Comparison of ENCODE assay signal across 36 cellular contexts in genomic region chr11:58807358-58807757, GRCh38. TPM values are rescaled to one million over a fixed set of nuclear protein-coding genes. Genes with fewer than 3 reads are reported as not detected.
"Had no signal": no experiment of that assay in that cellular context is flagged by ENCODE, and none has a peak within 500 bp of the region (broad histone marks: within the 10 kb centered on the region; RNA-seq: fewer than 3 reads in every experiment).

No MANE protein-coding gene starts in this region.

- H3K27ac Mint-ChIP-seq: activated B cell treated with CpG ODN at 0.5 μM for 24 hours; activated CD4-positive, alpha-beta memory T cell treated with anti-CD3 and anti-CD28 coated beads for 36 hours; activated CD4-positive, alpha-beta T cell treated with anti-CD3 and anti-CD28 coated beads, Interleukin-2, amount 10 ng/mL, durations not matched to agents 24 days and 14 days; activated CD8-positive, alpha-beta T cell treated with anti-CD3 and anti-CD28 coated beads for 36 hours; activated naive CD4-positive, alpha-beta T cell treated with anti-CD3 and anti-CD28 coated beads, Interleukin-2, amount 10 ng/mL, durations not matched to agents 7 days and 5 days; activated naive CD4-positive, alpha-beta T cell treated with anti-CD3 and anti-CD28 coated beads, Interleukin-2, amount 50 U/mL, for 24 hours; activated naive CD8-positive, alpha-beta T cell; activated naive CD8-positive, alpha-beta T cell treated with anti-CD3 and anti-CD28 coated beads, Interleukin-2, amount 10 ng/mL, durations not matched to agents 7 days and 5 days; activated naive CD8-positive, alpha-beta T cell treated with anti-CD3 and anti-CD28 coated beads, Interleukin-2, amount 50 U/mL, for 24 hours; activated T-helper 2 cell treated with anti-CD3 and anti-CD28 coated beads, Interferon-gamma antibody, Interleukin-2, Interleukin-4, amounts not matched to agents 10 μg/mL and 5 μg/mL and 100 μg/mL, durations not matched to agents 14 hours and 24 hours and 36 hours; brain; T-helper 1 cell treated with Interleukin-12 subunit alpha and Interleukin-12 subunit beta and Interleukin-4 antibody, amounts not matched to agents 30 μg/mL and 1 μg/mL, for 36 hours; T-helper 2 cell treated with Interferon-gamma antibody and Interleukin-4, amounts not matched to agents 5 μg/mL and 100 μg/mL, for 36 hours had no signal

- H3K4me3 Mint-ChIP-seq: activated B cell treated with CpG ODN at 0.5 μM for 24 hours; activated CD4-positive, alpha-beta memory T cell treated with anti-CD3 and anti-CD28 coated beads for 36 hours; activated CD4-positive, alpha-beta T cell treated with anti-CD3 and anti-CD28 coated beads, Interleukin-2, amount 10 ng/mL, durations not matched to agents 24 days and 14 days; activated CD8-positive, alpha-beta T cell treated with anti-CD3 and anti-CD28 coated beads for 36 hours; activated naive CD4-positive, alpha-beta T cell treated with anti-CD3 and anti-CD28 coated beads, Interleukin-2, amount 10 ng/mL, durations not matched to agents 7 days and 5 days; activated naive CD4-positive, alpha-beta T cell treated with anti-CD3 and anti-CD28 coated beads, Interleukin-2, amount 50 U/mL, for 24 hours; activated naive CD8-positive, alpha-beta T cell; activated naive CD8-positive, alpha-beta T cell treated with anti-CD3 and anti-CD28 coated beads, Interleukin-2, amount 10 ng/mL, durations not matched to agents 7 days and 5 days; activated naive CD8-positive, alpha-beta T cell treated with anti-CD3 and anti-CD28 coated beads, Interleukin-2, amount 50 U/mL, for 24 hours; brain; central memory CD8-positive, alpha-beta T cell; T-helper 1 cell treated with Interleukin-12 subunit alpha and Interleukin-12 subunit beta and Interleukin-4 antibody, amounts not matched to agents 30 μg/mL and 1 μg/mL, for 36 hours; T-helper 2 cell treated with Interferon-gamma antibody and Interleukin-4, amounts not matched to agents 5 μg/mL and 100 μg/mL, for 36 hours had no signal

- H3K36me3 Mint-ChIP-seq: activated CD4-positive, alpha-beta memory T cell treated with anti-CD3 and anti-CD28 coated beads for 36 hours; activated naive CD4-positive, alpha-beta T cell treated with anti-CD3 and anti-CD28 coated beads, Interleukin-2, amount 10 ng/mL, durations not matched to agents 7 days and 5 days; activated naive CD4-positive, alpha-beta T cell treated with anti-CD3 and anti-CD28 coated beads, Interleukin-2, amount 50 U/mL, for 24 hours; activated naive CD8-positive, alpha-beta T cell; activated naive CD8-positive, alpha-beta T cell treated with anti-CD3 and anti-CD28 coated beads, Interleukin-2, amount 10 ng/mL, durations not matched to agents 7 days and 5 days; brain had no signal

- ATAC-seq: activated CD8-positive, alpha-beta T cell treated with anti-CD3 and anti-CD28 coated beads for 36 hours; activated naive CD8-positive, alpha-beta T cell treated with anti-CD3 and anti-CD28 coated beads, Interleukin-2, amount 50 U/mL, for 24 hours had no signal

- DNase-seq: activated B cell treated with CpG ODN at 0.5 μM for 24 hours; activated CD4-positive, alpha-beta memory T cell treated with anti-CD3 and anti-CD28 coated beads for 36 hours; activated CD4-positive, alpha-beta T cell treated with anti-CD3 and anti-CD28 coated beads for 4 hours; activated CD4-positive, alpha-beta T cell treated with anti-CD3 and anti-CD28 coated beads, Interleukin-2, amount 10 ng/mL, durations not matched to agents 24 days and 14 days; activated CD4-positive, alpha-beta T cell treated with anti-CD3 and anti-CD28 coated beads, Interleukin-2, amount 50 U/mL, for 1 hour; activated CD4-positive, alpha-beta T cell treated with anti-CD3 and anti-CD28 coated beads, Interleukin-2, amount 50 U/mL, for 4 hours; activated CD4-positive, CD25-positive, alpha-beta regulatory T cell treated with anti-CD3 and anti-CD28 coated beads, Interleukin-2, amount 50 U/mL, for 72 hours; activated CD8-positive, alpha-beta memory T cell treated with anti-CD3 and anti-CD28 coated beads, Interleukin-2, amount 50 U/mL, for 4 hours; activated CD8-positive, alpha-beta T cell treated with anti-CD3 and anti-CD28 coated beads for 36 hours; activated effector memory CD4-positive, alpha-beta T cell treated with Interleukin-2 at 50 U/mL for 16 hours; activated gamma-delta T cell; activated naive CD4-positive, alpha-beta T cell treated with anti-CD3 and anti-CD28 coated beads, Interleukin-2, amount 10 ng/mL, durations not matched to agents 7 days and 5 days; activated naive CD4-positive, alpha-beta T cell treated with Interleukin-2 at 50 U/mL for 16 hours; activated naive CD8-positive, alpha-beta T cell treated with anti-CD3 and anti-CD28 coated beads, Interleukin-2, amount 10 ng/mL, durations not matched to agents 7 days and 5 days; activated naive CD8-positive, alpha-beta T cell treated with anti-CD3 and anti-CD28 coated beads, Interleukin-2, amount 50 U/mL, for 24 hours; activated T-cell treated with anti-CD3 and anti-CD28 coated beads for 4 hours; activated T-cell treated with anti-CD3 and anti-CD28 coated beads, Interleukin-2, amount 50 U/mL, for 1 hour; activated T-cell treated with anti-CD3 and anti-CD28 coated beads, Interleukin-2, amount 50 U/mL, for 48 hours; amygdala; anterior cingulate cortex; caudate nucleus; cerebellar nuclear complex; T-helper 1 cell; T-helper 2 cell; T-helper 9 cell had no signal

- H3K4me1 Mint-ChIP-seq: activated B cell treated with CpG ODN at 0.5 μM for 24 hours; activated CD4-positive, alpha-beta T cell treated with anti-CD3 and anti-CD28 coated beads, Interleukin-2, amount 10 ng/mL, durations not matched to agents 24 days and 14 days; activated naive CD4-positive, alpha-beta T cell treated with anti-CD3 and anti-CD28 coated beads, Interleukin-2, amount 10 ng/mL, durations not matched to agents 7 days and 5 days; activated naive CD4-positive, alpha-beta T cell treated with anti-CD3 and anti-CD28 coated beads, Interleukin-2, amount 50 U/mL, for 24 hours; activated naive CD8-positive, alpha-beta T cell treated with anti-CD3 and anti-CD28 coated beads, Interleukin-2, amount 10 ng/mL, durations not matched to agents 7 days and 5 days; activated naive CD8-positive, alpha-beta T cell treated with anti-CD3 and anti-CD28 coated beads, Interleukin-2, amount 50 U/mL, for 24 hours; brain; central memory CD8-positive, alpha-beta T cell had no signal

- H3K27me3 Mint-ChIP-seq: activated CD4-positive, alpha-beta T cell treated with anti-CD3 and anti-CD28 coated beads, Interleukin-2, amount 10 ng/mL, durations not matched to agents 24 days and 14 days; activated naive CD4-positive, alpha-beta T cell treated with anti-CD3 and anti-CD28 coated beads, Interleukin-2, amount 10 ng/mL, durations not matched to agents 7 days and 5 days had no signal

- H3K9me3 Mint-ChIP-seq: activated CD4-positive, alpha-beta memory T cell treated with anti-CD3 and anti-CD28 coated beads for 36 hours; activated CD4-positive, alpha-beta T cell treated with anti-CD3 and anti-CD28 coated beads, Interleukin-2, amount 10 ng/mL, durations not matched to agents 24 days and 14 days; activated CD8-positive, alpha-beta T cell treated with anti-CD3 and anti-CD28 coated beads for 36 hours; activated naive CD4-positive, alpha-beta T cell treated with anti-CD3 and anti-CD28 coated beads, Interleukin-2, amount 10 ng/mL, durations not matched to agents 7 days and 5 days; activated naive CD8-positive, alpha-beta T cell treated with anti-CD3 and anti-CD28 coated beads, Interleukin-2, amount 10 ng/mL, durations not matched to agents 7 days and 5 days; central memory CD8-positive, alpha-beta T cell; T-helper 2 cell treated with Interferon-gamma antibody and Interleukin-4, amounts not matched to agents 5 μg/mL and 100 μg/mL, for 36 hours had no signal

RNA-seq across cellular contexts. Expression of gene GLYATL2, which starts 37.1 kb away (rescaled TPM):
- total RNA-seq: activated B cell treated with CpG ODN at 0.5 μM for 24 hours; activated CD4-positive, alpha-beta memory T cell treated with anti-CD3 and anti-CD28 coated beads for 36 hours; activated CD4-positive, alpha-beta T cell treated with anti-CD3 and anti-CD28 coated beads, Interleukin-2, amount 10 ng/mL, durations not matched to agents 24 days and 14 days; activated CD8-positive, alpha-beta memory T cell treated with anti-CD3 and anti-CD28 coated beads for 36 hours; activated CD8-positive, alpha-beta T cell treated with anti-CD3 and anti-CD28 coated beads for 36 hours; activated naive CD8-positive, alpha-beta T cell treated with anti-CD3 and anti-CD28 coated beads, Interleukin-2, amount 10 ng/mL, durations not matched to agents 7 days and 5 days; activated T-helper 2 cell treated with anti-CD3 and anti-CD28 coated beads, Interferon-gamma antibody, Interleukin-2, Interleukin-4, amounts not matched to agents 10 μg/mL and 5 μg/mL and 100 μg/mL, durations not matched to agents 14 hours and 24 hours and 36 hours; ascending aorta; bronchial epithelial cell; cardiac muscle cell had no signal
